In the genomic region with DNA sequence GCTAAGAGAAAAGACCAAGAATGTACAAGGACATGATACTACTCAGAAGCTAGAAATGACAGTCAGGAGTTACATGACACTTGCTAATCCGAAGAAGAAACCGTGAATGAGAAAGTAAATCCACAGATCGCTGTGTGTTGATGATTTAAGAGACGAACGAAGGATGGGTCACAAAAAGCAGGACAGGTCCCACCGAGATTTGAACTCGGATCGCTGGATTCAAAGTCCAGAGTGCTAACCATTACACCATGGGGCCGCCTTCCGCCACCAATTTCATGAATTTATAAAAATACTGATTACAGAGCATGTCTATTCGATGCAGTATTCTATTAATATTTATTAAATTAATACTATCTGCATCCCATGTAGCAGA, we compare ENCODE assay signal across 8 cellular contexts. TPM values are rescaled to one million over a fixed set of nuclear protein-coding genes. Genes with fewer than 3 reads are reported as not detected.
DNase-seq lines count a peak whose midpoint lies in the region; ATAC-seq and TF ChIP-seq lines count a peak whose summit lies in the region.

No MANE protein-coding gene starts in this region.

- 4 to 7% (median 5%) methylated on average over 11 of the region's 11 CpGs for WGBS in ovary, 3 donors
- 23 to 24% methylated on average over 11 of the region's 11 CpGs for WGBS in sigmoid colon, 2 donors

- H3K4me1 Mint-ChIP-seq in T-helper 2 cell treated with Interferon-gamma antibody and Interleukin-4, amounts not matched to agents 5 μg/mL and 100 μg/mL, for 36 hours (ENCODE audit: low read depth) = peaks cover 49% of the 10 kb centered on the region
- H3K4me1 Mint-ChIP-seq in effector memory CD8-positive, alpha-beta T cell (ENCODE audit: low read depth in 2 of 2) = peaks cover 43 to 62% of the 10 kb centered on the region in 2 donors

- peaks cover 5% of the 10 kb centered on the region for H3K27me3 Mint-ChIP-seq in T-helper 2 cell treated with Interferon-gamma antibody and Interleukin-4, amounts not matched to agents 5 μg/mL and 100 μg/mL, for 36 hours (ENCODE audit: low read depth)
- peaks cover 5 to 6% of the 10 kb centered on the region in 2 donors for H3K27me3 Mint-ChIP-seq in effector memory CD8-positive, alpha-beta T cell

- peak overlapping the region; percentile 85 for H3K27ac Mint-ChIP-seq in T-helper 2 cell treated with Interferon-gamma antibody and Interleukin-4, amounts not matched to agents 5 μg/mL and 100 μg/mL, for 36 hours
- peak overlapping the region; percentile 100 for H3K27ac Mint-ChIP-seq in effector memory CD8-positive, alpha-beta T cell

- H3K9me3 ChIP-seq in ovary (no peaks in the 10 kb centered on the region), ascending aorta (no peaks in the 10 kb centered on the region), sigmoid colon (no peaks in the 10 kb centered on the region)

- no peaks in the 10 kb centered on the region for H3K9me3 Mint-ChIP-seq in T-helper 2 cell treated with Interferon-gamma antibody and Interleukin-4, amounts not matched to agents 5 μg/mL and 100 μg/mL, for 36 hours
- H3K9me3 Mint-ChIP-seq in effector memory CD8-positive, alpha-beta T cell = peaks cover 0 to 11% of the 10 kb centered on the region in 2 donors

- DNase-seq in Ammon's horn (ENCODE audit: low spot score) (peak; percentile 36), HK-2 (ENCODE audit: unreplicated experiment) (peak; percentile 54), ovary (peak in 4 of 5 donors; percentile 36 to 60 (median 50)), T-helper 9 cell (no peak), ascending aorta (ENCODE audit: low spot score in 2 of 2) (no peak), sigmoid colon (no peak)
- DNase-seq in T-helper 2 cell treated with Interferon-gamma antibody and Interleukin-4, amounts not matched to agents 5 μg/mL and 100 μg/mL, for 36 hours (ENCODE audit: low spot score) = no peak
- peak; percentile 37 to 52 (median 44) for DNase-seq in effector memory CD8-positive, alpha-beta T cell

- peak overlapping the region; percentile 41 for H3K4me3 Mint-ChIP-seq in T-helper 2 cell treated with Interferon-gamma antibody and Interleukin-4, amounts not matched to agents 5 μg/mL and 100 μg/mL, for 36 hours
- peak overlapping the region; percentile 95 to 96 for H3K4me3 Mint-ChIP-seq in effector memory CD8-positive, alpha-beta T cell

- no peaks in the 10 kb centered on the region for H3K36me3 ChIP-seq in ovary
- H3K36me3 ChIP-seq in ascending aorta = no peaks in the 10 kb centered on the region
- no peaks in the 10 kb centered on the region for H3K36me3 ChIP-seq in sigmoid colon

- peaks cover 1% of the 10 kb centered on the region for H3K4me1 ChIP-seq in ovary (ENCODE audit: insufficient read depth)
- peaks cover 0 to 2% of the 10 kb centered on the region in 2 donors for H3K4me1 ChIP-seq in ascending aorta
- peaks cover 0 to 11% (median 5%) of the 10 kb centered on the region in 4 donors for H3K4me1 ChIP-seq in sigmoid colon

- H3K27me3 ChIP-seq in ovary (no peaks in the 10 kb centered on the region), ascending aorta (no peaks in the 10 kb centered on the region), sigmoid colon (no peaks in the 10 kb centered on the region)

- intact Hi-C loops in ovary (cut with DNase I) (no loop called here), ascending aorta (cut with DNase I) (loop anchor here (2.0 to 5.0 kb wide), 2 partner anchors 24 to 226 kb away; a partner anchor contains a TSS), sigmoid colon (cut with DNase I) (loop anchor here (5.0 kb wide), 1 partner anchor 241 kb away; no protein-coding TSS in a partner anchor)

- TF ChIP-seq POLR2A in ovary (IDR thresholded peaks at IDR 0.05) (no peak), sigmoid colon (IDR thresholded peaks at IDR 0.05) (no peak)

- TF ChIP-seq CTCF in ovary (IDR thresholded peaks at IDR 0.05) (no peak), ascending aorta (IDR thresholded peaks at IDR 0.05) (no peak), sigmoid colon (IDR thresholded peaks at IDR 0.05) (no peak)

- no peak for TF ChIP-seq EP300 in ovary (IDR thresholded peaks at IDR 0.05)
- no peak for TF ChIP-seq EP300 in sigmoid colon (IDR thresholded peaks at IDR 0.05)

- ATAC-seq in effector memory CD8-positive, alpha-beta T cell (replicated peaks) = peak; percentile 4

- H3K27ac ChIP-seq in ovary (no peak overlapping the region), ascending aorta (no peak overlapping the region), sigmoid colon (no peak overlapping the region)

- no peaks in the 10 kb centered on the region for H3K36me3 Mint-ChIP-seq in T-helper 2 cell treated with Interferon-gamma antibody and Interleukin-4, amounts not matched to agents 5 μg/mL and 100 μg/mL, for 36 hours (ENCODE audit: low read depth)
- H3K36me3 Mint-ChIP-seq in effector memory CD8-positive, alpha-beta T cell (ENCODE audit: insufficient read depth) = peaks cover 47% of the 10 kb centered on the region

- H3K4me3 ChIP-seq in ovary (no peak overlapping the region), ascending aorta (peak overlapping the region in 1 of 2 donors; percentile 62), sigmoid colon (no peak overlapping the region)

RNA-seq across cellular contexts. Expression of a gene that starts 54.0 kb away (rescaled TPM):
- total RNA-seq in ovary = 10 to 100 TPM in 6 of 7 donors, 1 to 10 TPM in 1; 9.9 to 36.5 (median 16.5) TPM
- 10 to 100 TPM; 22.9 to 45.7 TPM for polyA plus RNA-seq in ovary
- total RNA-seq in ascending aorta = 17.2 TPM
- total RNA-seq in sigmoid colon = 10 to 100 TPM in 3 of 4 donors, 1 to 10 TPM in 1; 7.2 to 12.1 (median 11.7) TPM
- polyA plus RNA-seq in sigmoid colon = 10 to 100 TPM; 14.8 to 52.7 (median 15.0) TPM

Comparison
In these comparisons a context has a peak if more than half of its experiments do, and no peak if none do; other contexts are left out.
1. DNase-seq: peak in Ammon's horn (single experiment), HK-2 (single experiment), effector memory CD8-positive, alpha-beta T cell (3 of 3) and ovary (4 of 5); none in T-helper 2 cell treated with Interferon-gamma antibody and Interleukin-4, amounts not matched to agents 5 μg/mL and 100 μg/mL, for 36 hours (single experiment), T-helper 9 cell (single experiment), ascending aorta (0 of 2) and sigmoid colon (single experiment).
2. intact Hi-C loops: an anchor here in ascending aorta (2.0 to 5.0 kb wide) and sigmoid colon (5.0 kb wide); none called in ovary.